Comparison of ENCODE assay signal across 8 cellular contexts in the genomic region with DNA sequence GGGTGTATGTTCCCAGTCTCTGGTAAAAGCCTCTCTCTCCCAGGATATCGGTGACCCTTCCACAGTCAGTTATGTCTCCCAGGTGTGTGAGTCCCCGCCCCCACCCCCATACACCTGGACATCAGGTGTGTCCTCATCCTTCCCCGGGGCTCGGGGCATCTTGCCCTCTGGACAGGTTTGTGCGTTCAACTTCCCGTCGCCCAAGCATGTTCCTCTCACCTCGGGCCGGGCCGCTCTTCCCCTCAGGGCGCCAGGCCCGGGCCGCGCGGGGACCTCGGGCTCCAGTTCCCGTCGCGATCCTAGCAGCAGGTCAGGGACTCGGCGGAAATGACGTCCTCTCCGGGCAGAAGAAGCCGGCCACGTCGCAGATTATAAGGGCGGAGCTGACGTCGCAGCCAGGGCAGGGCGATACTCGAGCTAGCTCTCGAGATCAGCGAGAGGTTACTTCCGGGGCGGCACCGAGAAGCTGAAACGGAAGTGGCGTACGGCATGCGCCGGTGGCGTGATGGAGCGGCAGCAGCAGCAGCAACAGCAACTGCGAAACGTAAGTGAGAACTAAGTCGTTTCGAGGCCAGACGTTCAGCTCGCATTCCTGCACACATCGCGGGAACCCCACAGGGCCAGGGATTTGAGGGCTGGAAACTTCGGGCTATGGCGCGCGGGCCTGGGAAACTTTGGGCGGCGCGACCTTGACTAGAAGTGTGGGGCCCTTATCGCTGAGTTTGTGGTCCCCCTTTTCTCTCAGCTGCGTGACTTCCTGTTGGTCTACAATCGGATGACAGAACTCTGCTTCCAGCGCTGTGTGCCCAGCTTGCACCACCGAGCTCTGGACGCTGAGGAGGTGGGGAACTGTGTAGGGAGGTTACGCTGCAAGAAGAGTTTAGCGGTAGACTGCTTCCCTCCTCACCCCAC. TPM values are rescaled to one million over a fixed set of nuclear protein-coding genes. Genes with fewer than 3 reads are reported as not detected.
DNase-seq lines count a peak whose midpoint lies in the region; ATAC-seq and TF ChIP-seq lines count a peak whose summit lies in the region.

A gene with protein sequence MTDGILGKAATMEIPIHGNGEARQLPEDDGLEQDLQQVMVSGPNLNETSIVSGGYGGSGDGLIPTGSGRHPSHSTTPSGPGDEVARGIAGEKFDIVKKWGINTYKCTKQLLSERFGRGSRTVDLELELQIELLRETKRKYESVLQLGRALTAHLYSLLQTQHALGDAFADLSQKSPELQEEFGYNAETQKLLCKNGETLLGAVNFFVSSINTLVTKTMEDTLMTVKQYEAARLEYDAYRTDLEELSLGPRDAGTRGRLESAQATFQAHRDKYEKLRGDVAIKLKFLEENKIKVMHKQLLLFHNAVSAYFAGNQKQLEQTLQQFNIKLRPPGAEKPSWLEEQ (minus strand): TSS at position 320 of the 912 bp plus-strand sequence. CDS start 910 bp downstream, outside the sequence.
A gene with protein sequence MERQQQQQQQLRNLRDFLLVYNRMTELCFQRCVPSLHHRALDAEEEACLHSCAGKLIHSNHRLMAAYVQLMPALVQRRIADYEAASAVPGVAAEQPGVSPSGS (plus strand): TSS at position 490 of the 912 bp plus-strand sequence. CDS start 16 bp downstream, at position 506.

- H3K36me3 Mint-ChIP-seq in activated CD4-positive, alpha-beta T cell treated with anti-CD3 and anti-CD28 coated beads for 36 hours (ENCODE audit: low read depth), result peaks cover 22% of the 10 kb centered on the region

- H3K36me3 ChIP-seq in kidney epithelial cell (ENCODE audit: control insufficient read depth, insufficient read depth, low read length), result peaks cover 1% of the 10 kb centered on the region

- H3K4me1 Mint-ChIP-seq in activated CD4-positive, alpha-beta T cell treated with anti-CD3 and anti-CD28 coated beads for 36 hours, result peaks cover 30% of the 10 kb centered on the region

- TF ChIP-seq CTCF in choroid plexus epithelial cell (conservative IDR thresholded peaks at IDR 0.05; ENCODE audit: low read depth, low read length) (no peak), kidney epithelial cell (IDR thresholded peaks at IDR 0.05; ENCODE audit: insufficient read depth, low read length, poor library complexity, severe bottlenecking) (no peak)

- intact Hi-C loops in activated CD4-positive, alpha-beta T cell treated with anti-CD3 and anti-CD28 coated beads for 36 hours (cut with DNase I, micrococcal nuclease), result loop anchor here (1.0 to 10.0 kb wide), 17 partner anchors 51 to 1034 kb away; partner anchors contain the start of genes APBB1 (in 2 of the 2), FHIP1B (in 2 of the 2), ILK (in 2 of the 2) and MRPL17 (in 2 of the 2)

- H3K4me3 Mint-ChIP-seq in activated CD4-positive, alpha-beta T cell treated with anti-CD3 and anti-CD28 coated beads for 36 hours, result peak within 1 kb of the TSS; percentile 80

- no peaks in the 10 kb centered on the region for H3K27me3 Mint-ChIP-seq in activated CD4-positive, alpha-beta T cell treated with anti-CD3 and anti-CD28 coated beads for 36 hours

- no peaks in the 10 kb centered on the region for H3K9me3 Mint-ChIP-seq in activated CD4-positive, alpha-beta T cell treated with anti-CD3 and anti-CD28 coated beads for 36 hours (ENCODE audit: low read depth)

- ATAC-seq in HG03442 (IDR thresholded peaks at IDR 0.05; ENCODE audit: unreplicated experiment), result peak; percentile 99
- ATAC-seq in activated CD4-positive, alpha-beta T cell treated with anti-CD3 and anti-CD28 coated beads for 36 hours, result peak; percentile 98

- H3K4me3 ChIP-seq in choroid plexus epithelial cell (ENCODE audit: low read depth, low read length) (peak within 1 kb of the TSS; percentile 75), kidney epithelial cell (ENCODE audit: low read depth, low read length) (peak within 1 kb of the TSS; percentile 91)

- peak within 1 kb of the TSS; percentile 92 for H3K27ac Mint-ChIP-seq in activated CD4-positive, alpha-beta T cell treated with anti-CD3 and anti-CD28 coated beads for 36 hours

- CTCF ChIA-PET in activated CD4-positive, alpha-beta T cell treated with anti-CD3 and anti-CD28 coated beads for 36 hours (lab: Charles Lee), result interaction anchor here (0.6 to 2.2 kb wide), 15 partner anchors 13 to 478 kb away, joined by 3 to 15 read pairs (median 4); partner anchors contain the start of genes HPX, MRPL17 and SMPD1

- POLR2A ChIA-PET in activated CD4-positive, alpha-beta T cell treated with anti-CD3 and anti-CD28 coated beads for 36 hours (lab: Charles Lee), result interaction anchor here (0.7 to 1.3 kb wide), 9 partner anchors 9 to 247 kb away, joined by 3 to 7 read pairs (median 4); partner anchors contain the start of genes FHIP1B, MRPL17, SMPD1 and TAF10

- H3K27me3 ChIP-seq in kidney epithelial cell (ENCODE audit: control insufficient read depth, insufficient read depth, low read length), result no peaks in the 10 kb centered on the region

- DNase-seq in Ammon's horn (ENCODE audit: low spot score) (peak; percentile 100), GM19238 (ENCODE audit: insufficient read length, low spot score) (peak; percentile 99), NCI-H524 (lab: John Stamatoyannopoulos, UW) (peak; percentile 88 to 92), choroid plexus epithelial cell (ENCODE audit: low read depth) (peak; percentile 99), kidney epithelial cell (ENCODE audit: low read depth) (peak; percentile 93)
- DNase-seq in activated CD4-positive, alpha-beta T cell treated with anti-CD3 and anti-CD28 coated beads for 36 hours, result peak; percentile 99
- DNase-seq in stimulated activated CD4-positive, alpha-beta T cell treated with anti-CD3 and anti-CD28 coated beads, Interleukin-15, amount 100 ng/mL, for 48 hours (ENCODE audit: low read depth in 2 of 2), result peak; percentile 97 to 98

RNA-seq across cellular contexts. Expression of the first gene that starts in this region (rescaled TPM):
- total RNA-seq in activated CD4-positive, alpha-beta T cell treated with anti-CD3 and anti-CD28 coated beads for 36 hours, result 10 to 100 TPM; 36.7 to 40.3 TPM
- 65.2 and 74.6 TPM in 2 replicates for total RNA-seq in kidney epithelial cell

RNA-seq across cellular contexts. Expression of the second gene that starts in this region (rescaled TPM):
- total RNA-seq in activated CD4-positive, alpha-beta T cell treated with anti-CD3 and anti-CD28 coated beads for 36 hours, result 10 to 100 TPM; 27.1 to 39.2 TPM
- 48.6 and 56.1 TPM in 2 replicates for total RNA-seq in kidney epithelial cell

Comparison
In these comparisons a context has a peak if more than half of its experiments do, and no peak if none do; other contexts are left out.
1. Peak in every context shown above with its lines: DNase-seq, ATAC-seq and H3K4me3 ChIP-seq.